Comparison of ENCODE assay signal across 18 cellular contexts in the genomic region with DNA sequence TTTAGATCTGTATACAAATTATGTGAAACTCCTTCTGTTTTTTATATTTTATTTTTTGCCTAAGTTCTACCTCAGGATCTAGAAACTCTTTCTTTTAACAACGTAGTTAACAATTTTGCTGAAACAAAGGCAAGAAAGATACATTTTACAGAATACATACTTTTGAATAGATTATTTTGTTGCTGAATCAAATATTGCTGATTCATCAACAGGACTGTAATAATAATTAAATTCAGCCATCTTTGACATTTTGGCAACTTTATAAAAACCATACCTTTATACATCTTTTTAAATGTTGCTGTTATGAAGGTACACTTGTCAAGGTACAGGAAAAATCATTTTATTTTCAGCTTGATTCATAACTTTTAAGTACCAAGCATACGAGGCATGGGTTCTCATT.
"Had no signal": no experiment of that assay in that cellular context is flagged by ENCODE, and none has a peak within 500 bp of the region (broad histone marks: within the 10 kb centered on the region; RNA-seq: fewer than 3 reads in every experiment).

No MANE protein-coding gene starts in this region.

- H3K4me3 ChIP-seq: colonic mucosa, esophagus muscularis mucosa, gastroesophageal sphincter, heart left ventricle, left lung, lower lobe of right lung had no signal

- H3K4me1 ChIP-seq: colonic mucosa, esophagus muscularis mucosa, foreskin keratinocyte, gastroesophageal sphincter, heart left ventricle, left lung, lower lobe of right lung had no signal

- H3K9me3 ChIP-seq: colonic mucosa, esophagus muscularis mucosa, gastroesophageal sphincter, heart left ventricle, left lung, lower lobe of right lung had no signal

- H3K27me3 ChIP-seq: colonic mucosa, foreskin keratinocyte, left lung had no signal

- DNase-seq: colonic mucosa; cortex of kidney; effector CD8-positive, alpha-beta T cell; foreskin keratinocyte; heart left ventricle; hippocampal formation; left cardiac atrium; left lung; left ventricle myocardium superior; lower lobe of right lung; mesenchymal stem cell; midbrain; naive thymus-derived CD4-positive, alpha-beta T cell had no signal

- FAIRE-seq: endothelial cell of umbilical vein, islet of Langerhans, keratinocyte had no signal

- H3K36me3 ChIP-seq: colonic mucosa, esophagus muscularis mucosa, gastroesophageal sphincter, heart left ventricle, left lung, lower lobe of right lung had no signal

- H3K27ac ChIP-seq: colonic mucosa, esophagus muscularis mucosa, foreskin keratinocyte, gastroesophageal sphincter, heart left ventricle, left lung, lower lobe of right lung had no signal

- ATAC-seq: foreskin keratinocyte; gastroesophageal sphincter; heart left ventricle; left cardiac atrium; left lung; left ventricle myocardium superior; lower lobe of right lung; naive thymus-derived CD4-positive, alpha-beta T cell had no signal
